In the genomic region with DNA sequence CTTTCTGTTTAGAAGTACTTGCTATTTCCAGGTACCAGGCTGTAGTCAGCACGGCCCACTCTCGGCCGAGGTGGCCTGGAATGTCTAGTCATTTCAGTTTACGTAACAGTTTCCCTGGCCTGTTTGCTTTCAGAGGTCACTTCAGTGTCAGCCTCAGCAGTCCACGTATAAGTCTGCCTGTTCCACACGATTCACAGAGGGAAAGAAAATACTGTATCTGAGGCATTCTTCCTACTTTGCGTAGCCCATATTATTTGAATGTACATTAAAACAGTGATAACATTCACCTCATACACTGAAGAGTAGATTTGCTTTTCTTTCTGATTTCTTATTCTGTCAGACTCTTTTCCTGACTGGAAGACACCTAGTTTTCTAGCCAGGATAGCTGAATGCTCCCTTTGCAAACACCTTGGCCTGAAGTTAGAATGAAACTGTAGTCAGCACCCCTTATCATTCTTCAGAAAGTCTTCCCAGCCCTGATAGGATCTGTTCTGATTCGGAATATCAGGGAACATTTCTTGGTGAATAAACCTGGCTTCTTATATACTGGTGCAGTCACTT, we compare ENCODE assay signal across 8 cellular contexts.
DNase-seq lines count a peak whose midpoint lies in the region; ATAC-seq and TF ChIP-seq lines count a peak whose summit lies in the region.

No MANE protein-coding gene starts in this region.

- intact Hi-C loops in left cardiac atrium (cut with DNase I): loop anchor here in 1 of 2 donors (5.0 kb wide), 1 partner anchor 85 kb away; no protein-coding TSS in a partner anchor

- peak overlapping the region; percentile 59 to 69 (median 60) for H3K9ac ChIP-seq in skeletal muscle tissue (ENCODE audit: low read depth in 1 of 3, low read length in 3 of 3)

- H3K27me3 ChIP-seq in skeletal muscle tissue (ENCODE audit: control insufficient read depth in 3 of 3, insufficient read depth in 3 of 3, low read length in 3 of 3): no peaks in the 10 kb centered on the region

- no peaks in the 10 kb centered on the region for H3K9me3 ChIP-seq in skeletal muscle tissue (ENCODE audit: control insufficient read depth in 3 of 3, low read length in 3 of 3)

- peak overlapping the region; percentile 15 for H3K4me3 ChIP-seq in WI38 (ENCODE audit: low read depth, low read length)
- H3K4me3 ChIP-seq in skeletal muscle tissue (ENCODE audit: low read length in 3 of 3): no peak overlapping the region

- peak overlapping the region; percentile 93 for H3K27ac ChIP-seq in skeletal muscle tissue (ENCODE audit: low read depth, low read length)

- peak; percentile 75 to 82 for ATAC-seq in left cardiac atrium
- ATAC-seq in HG02852 (IDR thresholded peaks at IDR 0.05; ENCODE audit: unreplicated experiment): no peak

- DNase-seq in HCEC 1CT: peak; percentile 75
- DNase-seq in left cardiac atrium: peak; percentile 72
- DNase-seq in putamen (ENCODE audit: low spot score): no peak
- no peak for DNase-seq in activated gamma-delta T cell (lab: John Stamatoyannopoulos, UW)
- no peak for DNase-seq in NCI-H2171 (lab: John Stamatoyannopoulos, UW)

- H3K4me1 ChIP-seq in skeletal muscle tissue (ENCODE audit: control insufficient read depth in 3 of 3, insufficient read depth in 3 of 3, low read length in 3 of 3): peaks cover 50 to 59% (median 55%) of the 10 kb centered on the region in 3 donors

- H3K36me3 ChIP-seq in skeletal muscle tissue (ENCODE audit: control insufficient read depth in 3 of 3, insufficient read depth in 3 of 3, low read length in 3 of 3): no peaks in the 10 kb centered on the region

- no peak for TF ChIP-seq CTCF in WI38 (IDR thresholded peaks at IDR 0.05; ENCODE audit: low read depth, low read length)

Comparison
In these comparisons a context has a peak if more than half of its experiments do, and no peak if none do; other contexts are left out.
1. DNase-seq: peak in HCEC 1CT (single experiment) and left cardiac atrium (single experiment); none in putamen (single experiment), activated gamma-delta T cell (single experiment) and NCI-H2171 (single experiment).